Comparison of ENCODE assay signal across 1 cellular context in the genomic region with DNA sequence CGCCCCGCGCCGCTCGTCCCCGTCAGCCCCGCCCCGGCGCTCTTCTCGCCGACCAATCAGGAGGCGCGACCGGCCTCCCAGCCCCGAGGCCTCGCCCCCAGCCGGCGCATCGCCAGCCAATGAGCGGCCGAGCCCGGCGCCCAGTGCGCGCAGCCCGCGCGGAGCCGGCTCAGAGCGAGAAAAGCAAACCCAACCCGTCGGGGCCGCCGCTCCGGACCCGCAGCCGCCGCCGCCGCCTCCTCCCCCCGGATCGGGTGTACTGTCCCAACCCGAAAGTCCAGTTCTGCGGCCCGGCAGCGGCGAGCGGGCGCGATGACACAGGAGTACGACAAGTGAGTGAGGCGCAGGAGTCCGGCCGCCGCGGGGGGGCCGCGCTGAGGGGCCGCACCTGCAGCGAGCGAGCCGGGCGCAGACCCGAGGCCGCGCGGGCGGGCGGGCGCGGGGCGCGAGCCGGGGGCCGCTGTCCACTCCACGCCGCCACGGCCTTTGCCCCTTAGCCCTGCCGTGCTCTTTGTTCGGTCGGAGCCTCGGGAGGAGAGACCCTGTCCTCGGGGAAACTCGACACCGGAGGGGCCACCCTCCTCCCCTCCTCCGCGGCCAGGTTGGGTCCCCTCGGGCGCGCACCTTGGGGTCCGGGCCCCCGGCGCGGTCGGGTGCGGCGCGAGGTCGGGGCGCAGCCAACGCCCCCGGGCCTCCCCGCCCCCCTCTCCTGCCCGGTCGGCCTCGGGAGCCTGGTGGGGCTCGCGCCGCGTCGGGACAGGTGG.
TF ChIP-seq lines count a peak whose summit lies in the region.

Gene GRHL1, plus strand, starts transcription at position 172 of the 764 bp plus-strand sequence. Its CDS starts 141 bp downstream, at position 313.

TF ChIP-seq in HepG2, 621 proteins besides CTCF, POLR2A, EP300 and RAD21 (continued from another document and continues in another):
- TF ChIP-seq BORCS8-MEF2B (CRISPR knock-in tag; IDR thresholded peaks at IDR 0.05) (no peak; the same call in 1 of the 2 replicates), ATF7-NPFF (CRISPR knock-in tag; IDR thresholded peaks at IDR 0.05; ENCODE audit: low read depth) (0 out of 2 replicates have a peak, but pooled peaks have one; percentile 32), SATB2 (CRISPR knock-in tag; IDR thresholded peaks at IDR 0.05) (no peak), THRA (CRISPR knock-in tag; IDR thresholded peaks at IDR 0.05; ENCODE audit: borderline replicate concordance) (no peak; the same call in 1 of the 2 replicates), ZBED4 (CRISPR knock-in tag; IDR thresholded peaks at IDR 0.05; ENCODE audit: borderline replicate concordance) (peak; percentile 93), GPN1 (CRISPR knock-in tag; IDR thresholded peaks at IDR 0.05; ENCODE audit: borderline replicate concordance) (no peak), CENPX (CRISPR knock-in tag; IDR thresholded peaks at IDR 0.05) (no peak), KLF13 (CRISPR knock-in tag; IDR thresholded peaks at IDR 0.05) (no peak; the same call in 1 of the 2 replicates), YY1 (IDR thresholded peaks at IDR 0.05; ENCODE audit: insufficient read depth, insufficient replicate concordance, low read depth, low read length) (peak; percentile 37), ZNF615 (CRISPR knock-in tag; IDR thresholded peaks at IDR 0.05; ENCODE audit: borderline replicate concordance) (no peak), ZNF331 (CRISPR knock-in tag; IDR thresholded peaks at IDR 0.05) (no peak; the same call in 1 of the 2 replicates), PBX3 (CRISPR knock-in tag; IDR thresholded peaks at IDR 0.05; ENCODE audit: borderline replicate concordance) (no peak), ZNF207 (IDR thresholded peaks at IDR 0.05; ENCODE audit: borderline replicate concordance) (no peak), MBD4 (IDR thresholded peaks at IDR 0.05; ENCODE audit: borderline replicate concordance, low read length) (no peak), KLF15 (CRISPR knock-in tag; IDR thresholded peaks at IDR 0.05; ENCODE audit: borderline replicate concordance) (no peak), NKX3-1 (CRISPR knock-in tag; IDR thresholded peaks at IDR 0.05) (peak; percentile 15; the same call in 1 of the 2 replicates), MAFK (conservative IDR thresholded peaks at IDR 0.05 in 1 of 2, IDR thresholded peaks at IDR 0.05 in 1 of 2; ENCODE audit: low read length in 2 of 2) (no peak), HNF1A (IDR thresholded peaks at IDR 0.05; ENCODE audit: low read depth) (no peak), HNF1A (CRISPR knock-in tag; IDR thresholded peaks at IDR 0.05; ENCODE audit: borderline replicate concordance) (no peak), ZNF891 (CRISPR knock-in tag; IDR thresholded peaks at IDR 0.05) (no peak), ZNF724P (CRISPR knock-in tag; IDR thresholded peaks at IDR 0.05; ENCODE audit: borderline replicate concordance) (peak; percentile 30; the same call in 1 of the 2 replicates), ZNF557 (CRISPR knock-in tag; IDR thresholded peaks at IDR 0.05) (no peak), ZFP82 (CRISPR knock-in tag; IDR thresholded peaks at IDR 0.05; ENCODE audit: borderline replicate concordance) (no peak), MXI1 (IDR thresholded peaks at IDR 0.05; ENCODE audit: borderline replicate concordance, low read depth, low read length) (no peak), PHF5A (CRISPR knock-in tag; IDR thresholded peaks at IDR 0.05; ENCODE audit: low read depth, unreplicated experiment) (no peak), TAF15 (IDR thresholded peaks at IDR 0.05; ENCODE audit: low read depth, low read length, poor library complexity, severe bottlenecking) (no peak), GABPB1 (CRISPR knock-in tag; IDR thresholded peaks at IDR 0.05) (peak; percentile 52; the same call in 1 of the 2 replicates), ZNF569 (CRISPR knock-in tag; IDR thresholded peaks at IDR 0.05; ENCODE audit: borderline replicate concordance) (no peak), ZNF607 (CRISPR knock-in tag; IDR thresholded peaks at IDR 0.05; ENCODE audit: borderline replicate concordance) (no peak), ZNF772 (CRISPR knock-in tag; IDR thresholded peaks at IDR 0.05) (no peak), ZFP41 (CRISPR knock-in tag; IDR thresholded peaks at IDR 0.05; ENCODE audit: borderline replicate concordance) (no peak), CBFB (CRISPR knock-in tag; IDR thresholded peaks at IDR 0.05) (0 out of 2 replicates have a peak, but pooled peaks have one; percentile 33)
- TF ChIP-seq, protein P1, sequence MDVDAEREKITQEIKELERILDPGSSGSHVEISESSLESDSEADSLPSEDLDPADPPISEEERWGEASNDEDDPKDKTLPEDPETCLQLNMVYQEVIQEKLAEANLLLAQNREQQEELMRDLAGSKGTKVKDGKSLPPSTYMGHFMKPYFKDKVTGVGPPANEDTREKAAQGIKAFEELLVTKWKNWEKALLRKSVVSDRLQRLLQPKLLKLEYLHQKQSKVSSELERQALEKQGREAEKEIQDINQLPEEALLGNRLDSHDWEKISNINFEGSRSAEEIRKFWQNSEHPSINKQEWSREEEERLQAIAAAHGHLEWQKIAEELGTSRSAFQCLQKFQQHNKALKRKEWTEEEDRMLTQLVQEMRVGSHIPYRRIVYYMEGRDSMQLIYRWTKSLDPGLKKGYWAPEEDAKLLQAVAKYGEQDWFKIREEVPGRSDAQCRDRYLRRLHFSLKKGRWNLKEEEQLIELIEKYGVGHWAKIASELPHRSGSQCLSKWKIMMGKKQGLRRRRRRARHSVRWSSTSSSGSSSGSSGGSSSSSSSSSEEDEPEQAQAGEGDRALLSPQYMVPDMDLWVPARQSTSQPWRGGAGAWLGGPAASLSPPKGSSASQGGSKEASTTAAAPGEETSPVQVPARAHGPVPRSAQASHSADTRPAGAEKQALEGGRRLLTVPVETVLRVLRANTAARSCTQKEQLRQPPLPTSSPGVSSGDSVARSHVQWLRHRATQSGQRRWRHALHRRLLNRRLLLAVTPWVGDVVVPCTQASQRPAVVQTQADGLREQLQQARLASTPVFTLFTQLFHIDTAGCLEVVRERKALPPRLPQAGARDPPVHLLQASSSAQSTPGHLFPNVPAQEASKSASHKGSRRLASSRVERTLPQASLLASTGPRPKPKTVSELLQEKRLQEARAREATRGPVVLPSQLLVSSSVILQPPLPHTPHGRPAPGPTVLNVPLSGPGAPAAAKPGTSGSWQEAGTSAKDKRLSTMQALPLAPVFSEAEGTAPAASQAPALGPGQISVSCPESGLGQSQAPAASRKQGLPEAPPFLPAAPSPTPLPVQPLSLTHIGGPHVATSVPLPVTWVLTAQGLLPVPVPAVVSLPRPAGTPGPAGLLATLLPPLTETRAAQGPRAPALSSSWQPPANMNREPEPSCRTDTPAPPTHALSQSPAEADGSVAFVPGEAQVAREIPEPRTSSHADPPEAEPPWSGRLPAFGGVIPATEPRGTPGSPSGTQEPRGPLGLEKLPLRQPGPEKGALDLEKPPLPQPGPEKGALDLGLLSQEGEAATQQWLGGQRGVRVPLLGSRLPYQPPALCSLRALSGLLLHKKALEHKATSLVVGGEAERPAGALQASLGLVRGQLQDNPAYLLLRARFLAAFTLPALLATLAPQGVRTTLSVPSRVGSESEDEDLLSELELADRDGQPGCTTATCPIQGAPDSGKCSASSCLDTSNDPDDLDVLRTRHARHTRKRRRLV (CRISPR knock-in tag; IDR thresholded peaks at IDR 0.05) = no peak
- TF ChIP-seq, protein P2, sequence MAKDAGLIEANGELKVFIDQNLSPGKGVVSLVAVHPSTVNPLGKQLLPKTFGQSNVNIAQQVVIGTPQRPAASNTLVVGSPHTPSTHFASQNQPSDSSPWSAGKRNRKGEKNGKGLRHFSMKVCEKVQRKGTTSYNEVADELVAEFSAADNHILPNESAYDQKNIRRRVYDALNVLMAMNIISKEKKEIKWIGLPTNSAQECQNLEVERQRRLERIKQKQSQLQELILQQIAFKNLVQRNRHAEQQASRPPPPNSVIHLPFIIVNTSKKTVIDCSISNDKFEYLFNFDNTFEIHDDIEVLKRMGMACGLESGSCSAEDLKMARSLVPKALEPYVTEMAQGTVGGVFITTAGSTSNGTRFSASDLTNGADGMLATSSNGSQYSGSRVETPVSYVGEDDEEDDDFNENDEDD (CRISPR knock-in tag; IDR thresholded peaks at IDR 0.05; ENCODE audit: borderline replicate concordance) = no peak
- TF ChIP-seq, protein P3, sequence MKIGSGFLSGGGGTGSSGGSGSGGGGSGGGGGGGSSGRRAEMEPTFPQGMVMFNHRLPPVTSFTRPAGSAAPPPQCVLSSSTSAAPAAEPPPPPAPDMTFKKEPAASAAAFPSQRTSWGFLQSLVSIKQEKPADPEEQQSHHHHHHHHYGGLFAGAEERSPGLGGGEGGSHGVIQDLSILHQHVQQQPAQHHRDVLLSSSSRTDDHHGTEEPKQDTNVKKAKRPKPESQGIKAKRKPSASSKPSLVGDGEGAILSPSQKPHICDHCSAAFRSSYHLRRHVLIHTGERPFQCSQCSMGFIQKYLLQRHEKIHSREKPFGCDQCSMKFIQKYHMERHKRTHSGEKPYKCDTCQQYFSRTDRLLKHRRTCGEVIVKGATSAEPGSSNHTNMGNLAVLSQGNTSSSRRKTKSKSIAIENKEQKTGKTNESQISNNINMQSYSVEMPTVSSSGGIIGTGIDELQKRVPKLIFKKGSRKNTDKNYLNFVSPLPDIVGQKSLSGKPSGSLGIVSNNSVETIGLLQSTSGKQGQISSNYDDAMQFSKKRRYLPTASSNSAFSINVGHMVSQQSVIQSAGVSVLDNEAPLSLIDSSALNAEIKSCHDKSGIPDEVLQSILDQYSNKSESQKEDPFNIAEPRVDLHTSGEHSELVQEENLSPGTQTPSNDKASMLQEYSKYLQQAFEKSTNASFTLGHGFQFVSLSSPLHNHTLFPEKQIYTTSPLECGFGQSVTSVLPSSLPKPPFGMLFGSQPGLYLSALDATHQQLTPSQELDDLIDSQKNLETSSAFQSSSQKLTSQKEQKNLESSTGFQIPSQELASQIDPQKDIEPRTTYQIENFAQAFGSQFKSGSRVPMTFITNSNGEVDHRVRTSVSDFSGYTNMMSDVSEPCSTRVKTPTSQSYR (CRISPR knock-in tag; IDR thresholded peaks at IDR 0.05; ENCODE audit: borderline replicate concordance) = 0 out of 2 replicates have a peak, but pooled peaks have one; percentile 16
